1 cellular context compared by ENCODE assay signal in genomic region chr4:1056671-1057402, GRCh38.
TF ChIP-seq lines count a peak whose summit lies in the region.

No MANE protein-coding gene starts in this region.

TF ChIP-seq in HepG2, 621 proteins besides CTCF, POLR2A, EP300 and RAD21:
- TF ChIP-seq ZNF24 (IDR thresholded peaks at IDR 0.05), result no peak
- TF ChIP-seq SPEN (CRISPR knock-in tag; IDR thresholded peaks at IDR 0.05; ENCODE audit: low read depth), result no peak
- TF ChIP-seq ZNF687 (CRISPR knock-in tag; IDR thresholded peaks at IDR 0.05), result 0 out of 2 replicates have a peak, but pooled peaks have one; percentile 17
